In the genomic region with DNA sequence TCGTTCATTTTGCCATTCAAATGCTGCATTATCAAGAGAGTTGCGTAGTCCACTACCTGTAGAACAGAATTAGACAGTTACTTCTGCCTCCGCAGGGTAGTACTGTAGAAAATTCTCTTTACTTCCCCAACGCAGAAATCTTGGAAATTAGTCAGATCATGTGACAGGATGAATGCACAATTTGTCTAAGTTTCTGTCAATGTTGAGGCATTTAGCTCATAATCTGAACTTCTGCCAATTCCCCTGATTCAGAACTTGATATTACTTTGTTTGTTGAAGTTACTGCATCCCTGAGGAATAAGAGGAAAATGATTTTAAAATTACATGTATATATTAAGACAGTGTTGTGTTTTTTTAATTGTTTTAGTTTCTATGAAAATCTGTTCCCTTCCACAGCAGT, we compare ENCODE assay signal across 11 cellular contexts.
DNase-seq lines count a peak whose midpoint lies in the region; ATAC-seq, FAIRE-seq and TF ChIP-seq lines count a peak whose summit lies in the region.
"Had no signal": no experiment of that assay in that cellular context is flagged by ENCODE, and none has a peak within 500 bp of the region (broad histone marks: within the 10 kb centered on the region; RNA-seq: fewer than 3 reads in every experiment).

No MANE protein-coding gene starts in this region.

- ATAC-seq in sciatic nerve (peak; percentile 38), HG03521 (IDR thresholded peaks at IDR 0.05; ENCODE audit: unreplicated experiment) (no peak)

- H3K9me3 Mint-ChIP-seq in astrocyte (ENCODE audit: unreplicated experiment) (no peaks in the 10 kb centered on the region), endothelial cell (ENCODE audit: unreplicated experiment) (no peaks in the 10 kb centered on the region)

- FAIRE-seq in HTR-8/SVneo (lab: Jason Lieb, UNC) (no peak), astrocyte (lab: Jason Lieb, UNC) (no peak), frontal cortex (lab: Jason Lieb, UNC) (peak; percentile 24)
- FAIRE-seq: GM18507 had no signal

- H3K4me3 Mint-ChIP-seq in astrocyte (ENCODE audit: unreplicated experiment) = no peak overlapping the region
- H3K4me3 Mint-ChIP-seq in endothelial cell (ENCODE audit: unreplicated experiment) = no peak overlapping the region

- TF ChIP-seq CTCF in astrocyte (IDR thresholded peaks at IDR 0.05; ENCODE audit: insufficient read depth, low read depth, low read length) = no peak
- no peak for TF ChIP-seq CTCF in endothelial cell (IDR thresholded peaks at IDR 0.05; ENCODE audit: unreplicated experiment)

- H3K9ac ChIP-seq in astrocyte (ENCODE audit: low read length) = no peak overlapping the region

- H3K4me3 ChIP-seq in astrocyte (ENCODE audit: insufficient read depth, low read depth, low read length) = no peak overlapping the region

- H3K27ac ChIP-seq in astrocyte (ENCODE audit: low read depth, low read length) = peak overlapping the region; percentile 50

- no peak overlapping the region for H2AFZ ChIP-seq in astrocyte (ENCODE audit: low read depth, low read length)

- H3K4me2 ChIP-seq in astrocyte (ENCODE audit: low read length) = peak overlapping the region; percentile 64

- no peaks in the 10 kb centered on the region for H3K9me3 ChIP-seq in astrocyte (ENCODE audit: insufficient read depth, low read depth, low read length)

- no peaks in the 10 kb centered on the region for H3K36me3 ChIP-seq in astrocyte (ENCODE audit: insufficient read depth, low read length)

- intact Hi-C loops in sciatic nerve (cut with DNase I) = no loop called here

- peaks cover 10% of the 10 kb centered on the region for H3K4me1 ChIP-seq in astrocyte (ENCODE audit: insufficient read depth, low read length)

- H3K79me2 ChIP-seq in astrocyte (ENCODE audit: insufficient read depth, low read length) = no peaks in the 10 kb centered on the region

- peak; percentile 31 for DNase-seq in HTR-8/SVneo (ENCODE audit: insufficient read length, low spot score)
- peak; percentile 89 for DNase-seq in astrocyte (ENCODE audit: low read depth)
- DNase-seq in frontal cortex (ENCODE audit: low spot score in 2 of 2) = peak in 1 of 2 donors; percentile 4
- no peak for DNase-seq in sciatic nerve (ENCODE audit: low spot score)
- no peak for DNase-seq in endothelial cell (ENCODE audit: low spot score)
- DNase-seq in stimulated activated CD4-positive, alpha-beta T cell treated with anti-CD3 and anti-CD28 coated beads, Interleukin-2, amount 100 ng/mL, for 48 hours = no peak
- no peak for DNase-seq in DMS153 treated with DMSO at 0.1 percent for 48 hours (lab: John Stamatoyannopoulos, UW; ENCODE audit: unreplicated experiment)
- DNase-seq: DMS53, NCI-H524 had no signal

- H3K27ac Mint-ChIP-seq in astrocyte (ENCODE audit: unreplicated experiment) (no peak overlapping the region), endothelial cell (ENCODE audit: unreplicated experiment) (no peak overlapping the region)

- H4K20me1 ChIP-seq in astrocyte (ENCODE audit: insufficient read depth, low read length) = no peaks in the 10 kb centered on the region

- no peaks in the 10 kb centered on the region for H3K27me3 ChIP-seq in astrocyte (ENCODE audit: insufficient read depth, low read length)

- H3K4me1 Mint-ChIP-seq in astrocyte (ENCODE audit: low read depth, unreplicated experiment) = peaks cover 13% of the 10 kb centered on the region
- H3K4me1 Mint-ChIP-seq in endothelial cell (ENCODE audit: unreplicated experiment) = no peaks in the 10 kb centered on the region

- H3K27me3 Mint-ChIP-seq in astrocyte (ENCODE audit: low read depth, unreplicated experiment) = no peaks in the 10 kb centered on the region
- no peaks in the 10 kb centered on the region for H3K27me3 Mint-ChIP-seq in endothelial cell (ENCODE audit: unreplicated experiment)

- peaks cover 13% of the 10 kb centered on the region for H3K36me3 Mint-ChIP-seq in astrocyte (ENCODE audit: low read depth, unreplicated experiment)
- no peaks in the 10 kb centered on the region for H3K36me3 Mint-ChIP-seq in endothelial cell (ENCODE audit: low read depth, unreplicated experiment)

Comparison
In these comparisons a context has a peak if more than half of its experiments do, and no peak if none do; other contexts are left out.
1. DNase-seq: peak in HTR-8/SVneo (single experiment) and astrocyte (single experiment); none in sciatic nerve (single experiment), endothelial cell (single experiment), stimulated activated CD4-positive, alpha-beta T cell treated with anti-CD3 and anti-CD28 coated beads, Interleukin-2, amount 100 ng/mL, for 48 hours (0 of 2) and DMS153 treated with DMSO at 0.1 percent for 48 hours (single experiment).